8 cellular contexts compared by ENCODE assay signal in the genomic region with DNA sequence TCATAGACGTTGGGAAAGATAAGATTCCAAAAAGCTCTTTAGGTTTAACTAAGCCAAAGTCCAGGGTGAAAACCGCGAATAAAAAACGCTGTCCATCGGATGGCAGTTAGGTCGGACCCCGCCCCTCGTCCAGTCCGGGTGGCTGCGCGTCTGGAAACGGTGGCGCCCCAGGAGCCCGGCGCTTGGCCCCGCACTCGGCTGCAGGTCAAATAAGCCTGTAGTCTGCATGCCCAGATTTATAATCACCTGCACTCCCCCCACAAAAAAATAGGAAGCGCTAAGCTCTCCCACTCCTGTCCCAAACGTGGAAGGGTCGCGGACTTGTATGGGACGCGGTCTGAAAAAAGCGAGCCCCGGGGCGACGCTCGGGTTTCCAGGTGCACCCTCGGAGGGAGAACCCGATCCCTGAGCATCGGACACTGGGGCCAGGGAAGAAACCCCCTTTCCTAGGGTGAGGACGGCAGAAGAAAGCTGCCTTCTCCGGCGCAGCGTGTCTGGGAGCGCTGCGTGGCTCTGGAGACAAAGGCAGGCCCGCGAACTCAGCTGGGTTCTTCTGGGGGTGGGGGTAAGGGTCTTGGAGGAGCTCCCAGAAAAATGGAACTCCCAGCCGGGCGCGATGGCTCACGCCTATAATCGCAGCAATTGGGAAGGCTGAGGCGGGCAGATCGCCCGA. TPM values are rescaled to one million over a fixed set of nuclear protein-coding genes. Genes with fewer than 3 reads are reported as not detected.
DNase-seq lines count a peak whose midpoint lies in the region; ATAC-seq and TF ChIP-seq lines count a peak whose summit lies in the region.

No MANE protein-coding gene starts in this region.

- TF ChIP-seq CTCF in DND-41 (IDR thresholded peaks at IDR 0.05; ENCODE audit: borderline replicate concordance, extremely low read depth, low read length, poor library complexity, severe bottlenecking) (no peak), MM.1S (IDR thresholded peaks at IDR 0.05; ENCODE audit: low read length) (no peak), WI38 (IDR thresholded peaks at IDR 0.05; ENCODE audit: low read depth, low read length) (no peak), lung (IDR thresholded peaks at IDR 0.05; ENCODE audit: control extremely low read depth, extremely low read depth) (no peak)

- 1% methylated on average over 47 of the region's 47 CpGs for WGBS in lung, 2 donors

- H3K27ac ChIP-seq in DND-41 (ENCODE audit: low read length) (peak overlapping the region; percentile 93), MM.1S (ENCODE audit: low read length) (peak overlapping the region; percentile 90; the same call in 1 of the 2 replicates), lung (ENCODE audit: low read depth in 1 of 2, low read length in 1 of 2) (peak overlapping the region; percentile 74 to 99)

- H3K79me2 ChIP-seq in DND-41 (ENCODE audit: insufficient read depth, low read length) (peaks cover 39% of the 10 kb centered on the region), MM.1S (ENCODE audit: low read length) (peaks cover 37% of the 10 kb centered on the region)

- peaks cover 39% of the 10 kb centered on the region for H3K4me1 ChIP-seq in DND-41 (ENCODE audit: insufficient read depth, low read length)
- peaks cover 10% of the 10 kb centered on the region; the same call in 1 of the 2 replicates for H3K4me1 ChIP-seq in MM.1S (ENCODE audit: low read length)
- peaks cover 8 to 18% of the 10 kb centered on the region in 2 donors for H3K4me1 ChIP-seq in lung (ENCODE audit: control insufficient read depth in 2 of 2, insufficient read depth in 2 of 2, low read length in 2 of 2)

- no peaks in the 10 kb centered on the region for H3K9me2 ChIP-seq in MM.1S (replicated peaks; ENCODE audit: insufficient read depth, low read length)

- DNase-seq in DND-41 (peak; percentile 30), MM.1S (peak; percentile 16), lung (ENCODE audit: low spot score) (peak; percentile 63), GF-D8 (lab: John Stamatoyannopoulos, UW) (no peak)
- peak; percentile 15 for DNase-seq in effector CD8-positive, alpha-beta T cell (lab: John Stamatoyannopoulos, UW)
- DNase-seq in stimulated activated CD8-positive, alpha-beta memory T cell treated with anti-CD3 and anti-CD28 coated beads, Interleukin-4, amount 100 ng/mL, for 48 hours = peak; percentile 57

- H3K4me2 ChIP-seq in DND-41 (ENCODE audit: insufficient read depth, low read length) (peak overlapping the region; percentile 99), MM.1S (ENCODE audit: low read depth, low read length) (peak overlapping the region; percentile 99)

- H3K4me3 ChIP-seq in DND-41 (ENCODE audit: low read depth in 1 of 2, low read length in 2 of 2) (peak overlapping the region; percentile 68 to 85), MM.1S (ENCODE audit: low read length) (peak overlapping the region; percentile 89), WI38 (ENCODE audit: low read depth, low read length) (peak overlapping the region; percentile 61), lung (peak overlapping the region; percentile 44)

- H3F3A ChIP-seq in MM.1S (ENCODE audit: insufficient read depth, low read length) = 0 out of 2 replicates have a peak, but pooled peaks cover 6% of the 10 kb centered on the region

- no peaks in the 10 kb centered on the region for H3K27me3 ChIP-seq in DND-41 (ENCODE audit: insufficient read depth, low read length, poor library complexity)
- no peaks in the 10 kb centered on the region for H3K27me3 ChIP-seq in MM.1S (replicated peaks; ENCODE audit: insufficient read depth, low read length)
- H3K27me3 ChIP-seq in lung (ENCODE audit: control insufficient read depth, insufficient read depth) = no peaks in the 10 kb centered on the region

- H4K20me1 ChIP-seq in DND-41 (ENCODE audit: insufficient read depth, low read length) (peaks cover 7% of the 10 kb centered on the region; the same call in 1 of the 2 replicates), MM.1S (ENCODE audit: insufficient read depth, low read length) (no peaks in the 10 kb centered on the region)

- no peaks in the 10 kb centered on the region; the same call in 1 of the 2 replicates for H3K36me3 ChIP-seq in DND-41 (ENCODE audit: insufficient read depth, low read length)
- no peaks in the 10 kb centered on the region for H3K36me3 ChIP-seq in MM.1S (replicated peaks; ENCODE audit: insufficient read depth, low read length)
- H3K36me3 ChIP-seq in lung (ENCODE audit: control insufficient read depth in 2 of 2, insufficient read depth in 2 of 2, low read length in 2 of 2) = no peaks in the 10 kb centered on the region

- H2AFZ ChIP-seq in DND-41 (ENCODE audit: low read depth, low read length) (peak overlapping the region; percentile 98), MM.1S (ENCODE audit: low read length) (peak overlapping the region; percentile 99)

- H3K9me3 ChIP-seq in DND-41 (ENCODE audit: insufficient read depth, low read length, severe bottlenecking) (no peaks in the 10 kb centered on the region), MM.1S (replicated peaks; ENCODE audit: insufficient read depth, low read length) (no peaks in the 10 kb centered on the region), lung (ENCODE audit: control insufficient read depth in 2 of 2, insufficient read depth in 1 of 2, low read length in 1 of 2) (no peaks in the 10 kb centered on the region)

- H3K9ac ChIP-seq in DND-41 (ENCODE audit: low read depth, low read length) (peak overlapping the region; percentile 93), MM.1S (ENCODE audit: low read length) (peak overlapping the region; percentile 79)

- ATAC-seq in DND-41 (ENCODE audit: insufficient read depth, low read depth) (no peak), GM21737 (IDR thresholded peaks at IDR 0.05; ENCODE audit: unreplicated experiment) (peak; percentile 6), lung (ENCODE audit: insufficient read depth, low FRiP score) (peak; percentile 16)

RNA-seq across cellular contexts. Expression of gene ZBTB5, which starts 0.9 kb away (rescaled TPM):
- total RNA-seq in lung = 10 to 100 TPM in 1 of 2 donors, 1 to 10 TPM in 1; 9.6 to 21.9 TPM
- polyA plus RNA-seq in lung = 1 to 10 TPM; 3.2 to 6.9 TPM

RNA-seq across cellular contexts. Expression of gene POLR1E, which starts 19.6 kb away (rescaled TPM):
- 10 to 100 TPM; 18.0 to 19.9 TPM for total RNA-seq in lung
- polyA plus RNA-seq in lung = 10 to 100 TPM; 14.1 to 18.3 TPM

RNA-seq across cellular contexts. Expression of gene GRHPR, which starts 43.7 kb away (rescaled TPM):
- total RNA-seq in lung = 10 to 100 TPM; 65.4 to 81.6 TPM
- polyA plus RNA-seq in lung = 10 to 100 TPM; 55.5 to 98.9 TPM
